23 cellular contexts compared by ENCODE assay signal in the genomic region with DNA sequence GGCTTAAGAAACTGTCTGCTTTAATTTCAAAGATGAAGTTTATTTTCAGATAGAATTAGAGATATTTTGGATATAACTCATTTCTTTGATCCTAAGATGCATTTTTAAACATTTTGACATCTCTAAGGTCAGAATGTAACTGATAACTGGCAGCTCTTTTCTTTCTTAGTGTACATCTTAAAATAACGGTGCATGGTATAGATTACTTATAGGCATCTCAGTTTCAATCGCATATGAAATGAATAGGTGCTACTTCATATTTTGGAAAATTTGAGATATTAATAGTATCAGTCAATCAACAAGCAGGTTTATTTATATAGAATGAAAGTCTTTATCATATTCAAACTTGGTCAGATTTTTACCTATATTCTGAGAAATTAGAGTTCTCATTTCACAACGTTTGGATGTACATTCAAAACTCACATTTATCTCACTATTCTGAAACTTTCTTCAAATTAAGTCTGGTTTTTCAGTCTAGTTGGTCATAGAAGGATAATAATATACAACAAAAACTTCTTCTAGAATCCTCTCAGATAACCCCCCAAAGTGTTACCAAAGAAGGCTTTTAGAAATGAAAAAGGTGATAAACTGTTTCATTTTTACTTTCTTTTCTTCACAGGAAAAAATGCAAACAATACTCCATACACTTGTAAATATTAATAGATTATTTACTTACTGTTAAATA.
DNase-seq lines count a peak whose midpoint lies in the region; ATAC-seq, FAIRE-seq and TF ChIP-seq lines count a peak whose summit lies in the region.
"Had no signal": no experiment of that assay in that cellular context is flagged by ENCODE, and none has a peak within 500 bp of the region (broad histone marks: within the 10 kb centered on the region; RNA-seq: fewer than 3 reads in every experiment).

No MANE protein-coding gene starts in this region.

- H3K36me3 ChIP-seq in SJCRH30, result peaks cover 5% of the 10 kb centered on the region; the same call in 1 of the 2 replicates
- H3K36me3 ChIP-seq: BE2C had no signal

- no peak overlapping the region for H3K27ac ChIP-seq in SJCRH30
- H3K27ac ChIP-seq: 22Rv1 had no signal

- H3K27me3 ChIP-seq in SJCRH30, result no peaks in the 10 kb centered on the region
- H3K27me3 ChIP-seq: BE2C had no signal

- H3K9me3 Mint-ChIP-seq in activated T-helper 17 cell treated with anti-CD3 and anti-CD28 coated beads, Interleukin-2, amount 50 U/mL, for 72 hours, result no peaks in the 10 kb centered on the region
- H3K9me3 Mint-ChIP-seq: CD8-positive, alpha-beta memory T cell had no signal

- no peak for TF ChIP-seq CTCF in GM20000 (IDR thresholded peaks at IDR 0.05; ENCODE audit: extremely low read depth, missing control alignments)

- no peak overlapping the region for H3K27ac Mint-ChIP-seq in activated T-helper 17 cell treated with anti-CD3 and anti-CD28 coated beads, Interleukin-2, amount 50 U/mL, for 72 hours
- H3K27ac Mint-ChIP-seq: CD14-positive monocyte; CD8-positive, alpha-beta memory T cell had no signal

- H3K4me3 Mint-ChIP-seq in activated T-helper 17 cell treated with anti-CD3 and anti-CD28 coated beads, Interleukin-2, amount 50 U/mL, for 72 hours, result no peak overlapping the region
- H3K4me3 Mint-ChIP-seq: CD14-positive monocyte; CD8-positive, alpha-beta memory T cell had no signal

- peaks cover 21% of the 10 kb centered on the region for H3K36me3 Mint-ChIP-seq in activated T-helper 17 cell treated with anti-CD3 and anti-CD28 coated beads, Interleukin-2, amount 50 U/mL, for 72 hours (ENCODE audit: low read depth)

- peak; percentile 41 to 68 for ATAC-seq in activated CD4-positive, CD25-positive, alpha-beta regulatory T cell treated with anti-CD3 and anti-CD28 coated beads, Interleukin-2, amount 50 U/mL, for 24 hours
- peak; percentile 26 for ATAC-seq in activated T-helper 17 cell treated with anti-CD3 and anti-CD28 coated beads, Interleukin-2, amount 50 U/mL, for 72 hours (replicated peaks)
- ATAC-seq in HG03378 (IDR thresholded peaks at IDR 0.05; ENCODE audit: unreplicated experiment) (no peak), esophagus mucosa (no peak)
- ATAC-seq: HCT116 had no signal

- no peak for FAIRE-seq in RCC 7860 (lab: Jason Lieb, UNC)

- no peaks in the 10 kb centered on the region for H3K27me3 Mint-ChIP-seq in activated T-helper 17 cell treated with anti-CD3 and anti-CD28 coated beads, Interleukin-2, amount 50 U/mL, for 72 hours
- H3K27me3 Mint-ChIP-seq: CD8-positive, alpha-beta memory T cell had no signal

- no peaks in the 10 kb centered on the region for H3K4me1 Mint-ChIP-seq in activated T-helper 17 cell treated with anti-CD3 and anti-CD28 coated beads, Interleukin-2, amount 50 U/mL, for 72 hours
- H3K4me1 Mint-ChIP-seq: CD14-positive monocyte had no signal

- H3K9me3 ChIP-seq in SJCRH30 (replicated peaks), result no peaks in the 10 kb centered on the region
- H3K9me3 ChIP-seq: BE2C had no signal

- H3K4me1 ChIP-seq in SJCRH30, result no peaks in the 10 kb centered on the region
- H3K4me1 ChIP-seq: BE2C had no signal

- H3K4me3 ChIP-seq in SJCRH30, result no peak overlapping the region

- no peak for DNase-seq in activated CD4-positive, CD25-positive, alpha-beta regulatory T cell (lab: John Stamatoyannopoulos, UW)
- DNase-seq in GM20000 (ENCODE audit: low spot score) (peak; percentile 4), RCC 7860 (ENCODE audit: low spot score) (no peak), SJCRH30 (no peak)
- DNase-seq: ACHN; BE2C; CD8-positive, alpha-beta memory T cell; DMS 273 treated with DMSO at 0.1 percent for 48 hours; DMS79; EL; NCI-H1105; NCI-H1436 treated with DMSO at 0.1 percent for 48 hours; NCI-H187 treated with DMSO at 0.1 percent for 48 hours; NCI-H2171 treated with DMSO at 0.1 percent for 48 hours; NCI-H345; NCI-H510A treated with DMSO at 0.1 percent for 48 hours had no signal

Comparison
In these comparisons a context has a peak if more than half of its experiments do, and no peak if none do; other contexts are left out.
1. ATAC-seq: peak in activated CD4-positive, CD25-positive, alpha-beta regulatory T cell treated with anti-CD3 and anti-CD28 coated beads, Interleukin-2, amount 50 U/mL, for 24 hours (2 of 2) and activated T-helper 17 cell treated with anti-CD3 and anti-CD28 coated beads, Interleukin-2, amount 50 U/mL, for 72 hours (single experiment); none in HG03378 (single experiment) and esophagus mucosa (single experiment).